22 cellular contexts compared by ENCODE assay signal in genomic region chr5:168298949-168299348, GRCh38.
"Had no signal": no experiment of that assay in that cellular context is flagged by ENCODE, and none has a peak within 500 bp of the region (broad histone marks: within the 10 kb centered on the region; RNA-seq: fewer than 3 reads in every experiment).

No MANE protein-coding gene starts in this region.

- H3K4me3 ChIP-seq: esophagus muscularis mucosa, gastrocnemius medialis, left ventricle myocardium inferior, lower lobe of right lung, psoas muscle, right lobe of liver, thoracic aorta, transverse colon, uterus had no signal

- H3K27ac Mint-ChIP-seq: memory B cell; naive B cell; stimulated activated naive B cell treated with anti-CD40 and anti-IgM and Interleukin-4, amounts not matched to agents 10 μg/mL and 1 μg/mL and 100 μg/mL, for 72 hours; stimulated activated naive CD8-positive, alpha-beta T cell treated with anti-CD3 and anti-CD28 coated beads, Interleukin-15, amount 100 ng/mL, for 72 hours had no signal

- H3K4me1 Mint-ChIP-seq: memory B cell; naive B cell; stimulated activated naive B cell treated with anti-CD40 and anti-IgM and Interleukin-4, amounts not matched to agents 10 μg/mL and 1 μg/mL and 100 μg/mL, for 72 hours; stimulated activated naive CD8-positive, alpha-beta T cell treated with anti-CD3 and anti-CD28 coated beads, Interleukin-15, amount 100 ng/mL, for 72 hours had no signal

- H3K9ac ChIP-seq: parathyroid adenoma had no signal

- H3K9me3 Mint-ChIP-seq: memory B cell; nephron; stimulated activated naive CD8-positive, alpha-beta T cell treated with anti-CD3 and anti-CD28 coated beads, Interleukin-15, amount 100 ng/mL, for 72 hours had no signal

- H3K9me3 ChIP-seq: esophagus muscularis mucosa, gastrocnemius medialis, left ventricle myocardium inferior, lower lobe of right lung, psoas muscle, right lobe of liver, thoracic aorta, transverse colon, uterus had no signal

- H3K36me3 Mint-ChIP-seq: memory B cell; naive B cell; stimulated activated naive B cell treated with anti-CD40 and anti-IgM and Interleukin-4, amounts not matched to agents 10 μg/mL and 1 μg/mL and 100 μg/mL, for 72 hours had no signal

- DNase-seq: effector memory CD4-positive, alpha-beta T cell; gastrocnemius medialis; left ventricle myocardium inferior; lower lobe of right lung; midbrain; naive B cell; psoas muscle; retina; right lobe of liver; stimulated activated CD4-positive, alpha-beta T cell treated with anti-CD3 and anti-CD28 coated beads, Interleukin-2, amount 100 ng/mL, for 24 hours; stimulated activated CD4-positive, alpha-beta T cell treated with anti-CD3 and anti-CD28 coated beads, Interleukin-4, amount 100 ng/mL, for 4 hours; stimulated activated naive B cell treated with anti-CD40 and anti-IgM and Interleukin-4, amounts not matched to agents 10 μg/mL and 1 μg/mL and 100 μg/mL, for 72 hours; stimulated activated naive CD8-positive, alpha-beta T cell treated with anti-CD3 and anti-CD28 coated beads, Interleukin-15, amount 100 ng/mL, for 72 hours; transverse colon; uterus had no signal

- H3K36me3 ChIP-seq: esophagus muscularis mucosa, gastrocnemius medialis, left ventricle myocardium inferior, lower lobe of right lung, right lobe of liver, thoracic aorta, transverse colon, uterus had no signal

- H3K4me1 ChIP-seq: esophagus muscularis mucosa, gastrocnemius medialis, left ventricle myocardium inferior, psoas muscle, uterus had no signal

- H3K27me3 ChIP-seq: right lobe of liver had no signal

- H2AFZ ChIP-seq: parathyroid adenoma had no signal

- H3K4me3 Mint-ChIP-seq: memory B cell; naive B cell; nephron; stimulated activated naive B cell treated with anti-CD40 and anti-IgM and Interleukin-4, amounts not matched to agents 10 μg/mL and 1 μg/mL and 100 μg/mL, for 72 hours; stimulated activated naive CD8-positive, alpha-beta T cell treated with anti-CD3 and anti-CD28 coated beads, Interleukin-15, amount 100 ng/mL, for 72 hours had no signal

- H3K27ac ChIP-seq: epithelial cell of prostate, esophagus muscularis mucosa, gastrocnemius medialis, left ventricle myocardium inferior, lower lobe of right lung, parathyroid adenoma, psoas muscle, right lobe of liver, thoracic aorta, transverse colon, uterus had no signal

- FAIRE-seq: keratinocyte had no signal

- ATAC-seq: gastrocnemius medialis; lower lobe of right lung; psoas muscle; right lobe of liver; stimulated activated naive B cell treated with anti-CD40 and anti-IgM and Interleukin-4, amounts not matched to agents 10 μg/mL and 1 μg/mL and 100 μg/mL, for 72 hours; stimulated activated naive CD8-positive, alpha-beta T cell treated with anti-CD3 and anti-CD28 coated beads, Interleukin-15, amount 100 ng/mL, for 72 hours had no signal
